Comparison of ENCODE assay signal across 13 cellular contexts in genomic region chrX:111123606-111124179, GRCh38. TPM values are rescaled to one million over a fixed set of nuclear protein-coding genes. Genes with fewer than 3 reads are reported as not detected.
DNase-seq lines count a peak whose midpoint lies in the region; ATAC-seq, FAIRE-seq and TF ChIP-seq lines count a peak whose summit lies in the region.
"Had no signal": no experiment of that assay in that cellular context is flagged by ENCODE, and none has a peak within 500 bp of the region (broad histone marks: within the 10 kb centered on the region; RNA-seq: fewer than 3 reads in every experiment).

No MANE protein-coding gene starts in this region.

- peak; percentile 38 for FAIRE-seq in GM12892 (lab: Jason Lieb, UNC)
- FAIRE-seq: endometrium had no signal

- peaks cover 1% of the 10 kb centered on the region for H3K4me1 Mint-ChIP-seq in activated naive CD8-positive, alpha-beta T cell treated with anti-CD3 and anti-CD28 coated beads for 36 hours

- H3K36me3 Mint-ChIP-seq in activated naive CD8-positive, alpha-beta T cell treated with anti-CD3 and anti-CD28 coated beads for 36 hours: no peaks in the 10 kb centered on the region

- ATAC-seq in GM19324 (IDR thresholded peaks at IDR 0.05; ENCODE audit: low FRiP score, unreplicated experiment): peak; percentile 31
- ATAC-seq in HG03354 (IDR thresholded peaks at IDR 0.05; ENCODE audit: poor library complexity, severe bottlenecking, unreplicated experiment): peak; percentile 44

- no peak overlapping the region for H3K4me3 Mint-ChIP-seq in activated naive CD8-positive, alpha-beta T cell treated with anti-CD3 and anti-CD28 coated beads for 36 hours

- no peaks in the 10 kb centered on the region for H3K9me3 Mint-ChIP-seq in activated naive CD8-positive, alpha-beta T cell treated with anti-CD3 and anti-CD28 coated beads for 36 hours

- peak overlapping the region; percentile 56 for H3K27ac Mint-ChIP-seq in activated naive CD8-positive, alpha-beta T cell treated with anti-CD3 and anti-CD28 coated beads for 36 hours

- no peak for TF ChIP-seq POLR2A in GM12892 (IDR thresholded peaks at IDR 0.05; ENCODE audit: low read depth, low read length)

- no peaks in the 10 kb centered on the region for H3K27me3 Mint-ChIP-seq in activated naive CD8-positive, alpha-beta T cell treated with anti-CD3 and anti-CD28 coated beads for 36 hours

- DNase-seq in GM12892 (ENCODE audit: insufficient read length) (no peak), NCI-H69 (lab: John Stamatoyannopoulos, UW) (no peak), AG20443 (ENCODE audit: low spot score) (no peak), NCI-H128 (lab: John Stamatoyannopoulos, UW; ENCODE audit: unreplicated experiment) (no peak)
- no peak for DNase-seq in activated naive CD8-positive, alpha-beta T cell treated with anti-CD3 and anti-CD28 coated beads for 36 hours
- DNase-seq in NK-92 treated with Interleukin-12 subunit alpha and Interleukin-12 subunit beta, amount 100 ng/mL, for 24 hours (lab: John Stamatoyannopoulos, UW): no peak
- DNase-seq: brain microvascular endothelial cell, hypothalamus, NCI-H1694 treated with DMSO at 0.1 percent for 48 hours had no signal

RNA-seq across cellular contexts. Expression of gene PAK3, which starts 27.7 kb away (rescaled TPM):
- not detected for polyA plus RNA-seq in GM12892 (2012; ENCODE audit: missing spikeins)
- under 1 TPM in 1 of 2 experiments, not detected in 1; 0.62 TPM for total RNA-seq in activated naive CD8-positive, alpha-beta T cell treated with anti-CD3 and anti-CD28 coated beads for 36 hours
- total RNA-seq: osteocyte had no signal
